In the genomic region with DNA sequence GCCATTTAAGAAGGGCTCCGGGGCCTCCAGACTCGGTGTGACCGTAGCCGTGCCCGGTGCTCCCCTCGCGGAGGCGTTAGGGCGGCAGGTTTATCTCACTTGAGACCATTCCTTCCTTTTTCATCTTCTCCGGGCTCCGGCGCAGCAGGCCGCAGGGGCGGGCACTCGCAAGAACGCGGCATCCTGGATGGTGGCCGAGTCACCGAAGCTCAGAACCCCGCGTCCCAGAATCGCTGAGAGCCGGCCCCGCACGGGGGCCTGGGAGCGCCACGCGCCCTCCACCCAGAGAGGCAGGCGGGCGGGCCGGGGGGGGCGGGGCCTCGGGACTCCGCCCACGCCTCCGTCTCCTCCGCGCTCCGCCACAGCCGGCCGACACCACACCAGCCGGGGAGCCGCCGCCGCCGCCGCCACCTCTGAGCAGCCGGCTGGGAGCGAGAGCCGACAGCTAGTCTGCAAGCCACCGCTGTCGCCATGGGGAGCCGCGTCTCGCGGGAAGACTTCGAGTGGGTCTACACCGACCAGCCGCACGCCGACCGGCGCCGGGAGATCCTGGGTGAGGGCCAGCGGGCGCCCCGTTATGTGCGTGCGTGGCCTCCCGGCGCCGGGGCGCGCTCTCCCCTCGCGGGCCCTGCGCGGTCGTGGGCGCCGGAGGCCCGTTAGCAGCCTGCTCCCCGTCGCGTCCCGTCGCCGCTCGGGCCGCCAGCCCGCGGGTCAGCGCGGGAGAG, we compare ENCODE assay signal across 8 cellular contexts. TPM values are rescaled to one million over a fixed set of nuclear protein-coding genes. Genes with fewer than 3 reads are reported as not detected.
A peak's percentile ranks its signal among the peaks of the same experiment; 100 is the strongest.
DNase-seq lines count a peak whose midpoint lies in the region; ATAC-seq and TF ChIP-seq lines count a peak whose summit lies in the region.

DEGS1 (plus strand) TSS at position 375 of the 725 bp plus-strand sequence; CDS start at position 472, 97 bp downstream.

- peak within 1 kb of the TSS; percentile 94 for H3K27ac ChIP-seq in right cardiac atrium (ENCODE audit: low read length)
- H3K27ac ChIP-seq in rectal smooth muscle tissue (ENCODE audit: low read depth, low read length): peak within 1 kb of the TSS; percentile 97
- peak within 1 kb of the TSS; percentile 94 for H3K27ac ChIP-seq in vagina

- H3K4me3 ChIP-seq in right cardiac atrium (ENCODE audit: low read length) (peak within 1 kb of the TSS; percentile 80), rectal smooth muscle tissue (ENCODE audit: low read length) (peak within 1 kb of the TSS; percentile 87), vagina (peak within 1 kb of the TSS; percentile 90 to 91)

- ATAC-seq in GM18502 (IDR thresholded peaks at IDR 0.05; ENCODE audit: poor library complexity, unreplicated experiment) (peak; percentile 71), HG02870 (IDR thresholded peaks at IDR 0.05; ENCODE audit: unreplicated experiment) (peak; percentile 60), right cardiac atrium (peak; percentile 96 to 97)

- no peak for TF ChIP-seq CTCF in vagina (IDR thresholded peaks at IDR 0.05)

- WGBS in right cardiac atrium: under 1% methylated on average over 94 of the region's 94 CpGs

- H3K4me1 ChIP-seq in right cardiac atrium (ENCODE audit: control insufficient read depth, insufficient read depth, low read length) (peaks cover 6% of the 10 kb centered on the region), rectal smooth muscle tissue (ENCODE audit: control insufficient read depth, insufficient read depth, low read length) (peaks cover 11% of the 10 kb centered on the region), vagina (peaks cover 38% of the 10 kb centered on the region)

- no peaks in the 10 kb centered on the region for H3K27me3 ChIP-seq in right cardiac atrium (ENCODE audit: control insufficient read depth, insufficient read depth)
- no peaks in the 10 kb centered on the region for H3K27me3 ChIP-seq in rectal smooth muscle tissue (ENCODE audit: control insufficient read depth, insufficient read depth, low read length)
- no peaks in the 10 kb centered on the region for H3K27me3 ChIP-seq in vagina

- peak; percentile 88 to 95 for TF ChIP-seq POLR2A in vagina (IDR thresholded peaks at IDR 0.05)

- DNase-seq in NCI-H1436 treated with DMSO at 0.1 percent for 48 hours (lab: John Stamatoyannopoulos, UW) (peak; percentile 59), T-helper 2 cell (peak; percentile 63 to 92 (median 83)), amygdala (lab: John Stamatoyannopoulos, UW) (peak; percentile 36 to 94 (median 74)), right cardiac atrium (peak; percentile 80 to 93 (median 92)), vagina (ENCODE audit: extremely low spot score in 2 of 2) (no peak)

- H3K9me3 ChIP-seq in right cardiac atrium (ENCODE audit: control insufficient read depth, low read length) (no peaks in the 10 kb centered on the region), vagina (no peaks in the 10 kb centered on the region)

- peak within 1 kb of the TSS; percentile 98 for H3K9ac ChIP-seq in rectal smooth muscle tissue (ENCODE audit: low read length)

- intact Hi-C loops in right cardiac atrium (cut with DNase I): loop anchor here in 1 of 4 donors (10.0 kb wide), 1 partner anchor 62 kb away; no protein-coding TSS in a partner anchor
- intact Hi-C loops in vagina (cut with DNase I): no loop called here

- no peaks in the 10 kb centered on the region for H3K36me3 ChIP-seq in rectal smooth muscle tissue (ENCODE audit: control insufficient read depth, insufficient read depth, low read length)
- no peaks in the 10 kb centered on the region for H3K36me3 ChIP-seq in vagina

RNA-seq across cellular contexts. Expression of gene DEGS1, which starts in this region (rescaled TPM):
- total RNA-seq in right cardiac atrium (10 to 100 TPM; 69.3 to 79.6 (median 74.4) TPM), vagina (130 TPM)
- 83.9 TPM for polyA plus RNA-seq in right cardiac atrium

Comparison
In these comparisons a context has a peak if more than half of its experiments do, and no peak if none do; other contexts are left out.
1. DNase-seq: peak in NCI-H1436 treated with DMSO at 0.1 percent for 48 hours (single experiment), T-helper 2 cell (5 of 5), amygdala (56 of 56) and right cardiac atrium (3 of 3); none in vagina (0 of 2).
2. Peak in every context shown above with its lines, with median percentiles within 50 percentile points of each other: ATAC-seq, H3K27ac ChIP-seq and H3K4me3 ChIP-seq.